In the genomic region with DNA sequence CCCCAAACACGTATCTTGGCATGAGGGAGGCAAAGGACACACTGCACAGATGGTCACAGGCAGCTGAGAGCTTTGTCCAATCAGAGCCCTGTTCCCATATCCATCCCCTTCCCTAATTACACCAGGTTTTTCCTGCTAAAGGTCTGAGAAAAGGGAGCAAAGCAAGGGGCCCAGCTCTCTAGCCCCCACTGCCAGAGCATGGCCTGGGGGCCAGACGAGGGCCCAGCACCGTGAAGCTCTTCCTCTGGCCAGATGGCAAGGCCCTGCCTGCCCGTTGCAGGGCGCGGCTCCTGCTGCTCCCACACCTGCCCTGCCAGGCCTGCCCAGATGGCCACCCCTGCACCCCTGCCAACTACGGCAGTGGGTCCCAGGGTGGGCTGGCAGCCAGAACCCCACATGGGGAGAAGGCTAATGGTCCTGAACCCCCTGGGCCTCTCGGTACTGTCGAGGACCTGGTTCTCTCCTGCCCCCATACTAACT, we compare ENCODE assay signal across 21 cellular contexts. TPM values are rescaled to one million over a fixed set of nuclear protein-coding genes. Genes with fewer than 3 reads are reported as not detected.
DNase-seq lines count a peak whose midpoint lies in the region; ATAC-seq, FAIRE-seq and TF ChIP-seq lines count a peak whose summit lies in the region.
"Had no signal": no experiment of that assay in that cellular context is flagged by ENCODE, and none has a peak within 500 bp of the region (broad histone marks: within the 10 kb centered on the region; RNA-seq: fewer than 3 reads in every experiment).

No MANE protein-coding gene starts in this region.

- DNase-seq in A673 (ENCODE audit: low spot score) (no peak), GM13977 (ENCODE audit: low spot score) (peak; percentile 7), nephron progenitor cell (no peak), osteocyte (ENCODE audit: extremely low spot score, unreplicated experiment) (no peak), kidney (no peak), SJCRH30 (no peak)
- DNase-seq: activated CD4-positive, alpha-beta T cell treated with anti-CD3 and anti-CD28 coated beads, Interleukin-2, amount 50 U/mL, for 48 hours; amygdala; EL; endodermal cell; natural killer cell; NCI-H146; NCI-H345; Peyer's patch had no signal

- H3K27ac Mint-ChIP-seq in activated T-helper 17 cell treated with anti-CD3 and anti-CD28 coated beads, Interleukin-2, amount 50 U/mL, for 72 hours, result peak overlapping the region; percentile 78
- H3K27ac Mint-ChIP-seq in nephron progenitor cell, result peak overlapping the region; percentile 80
- no peak overlapping the region for H3K27ac Mint-ChIP-seq in osteocyte (ENCODE audit: unreplicated experiment)
- H3K27ac Mint-ChIP-seq: natural killer cell had no signal

- peak overlapping the region; percentile 80 for H3K27ac ChIP-seq in A673 (ENCODE audit: low read depth, low read length, poor library complexity, severe bottlenecking)
- H3K27ac ChIP-seq in kidney (ENCODE audit: low read depth in 2 of 2, low read length in 2 of 2), result no peak overlapping the region
- no peak overlapping the region for H3K27ac ChIP-seq in SJCRH30
- H3K27ac ChIP-seq: right atrium auricular region had no signal

- no peak for TF ChIP-seq CTCF in A673 (conservative IDR thresholded peaks at IDR 0.05; ENCODE audit: low read depth, low read length)
- no peak for TF ChIP-seq CTCF in GM13977 (IDR thresholded peaks at IDR 0.05; ENCODE audit: extremely low read depth, insufficient read depth, missing control alignments)
- no peak for TF ChIP-seq CTCF in nephron progenitor cell (IDR thresholded peaks at IDR 0.05)
- TF ChIP-seq CTCF in osteocyte (IDR thresholded peaks at IDR 0.05), result no peak
- TF ChIP-seq CTCF in kidney (IDR thresholded peaks at IDR 0.05; ENCODE audit: borderline replicate concordance, extremely low read depth, insufficient read depth), result no peak

- no peak for ATAC-seq in activated T-helper 17 cell treated with anti-CD3 and anti-CD28 coated beads, Interleukin-2, amount 50 U/mL, for 72 hours (replicated peaks)
- no peak for ATAC-seq in GM18868 (IDR thresholded peaks at IDR 0.05; ENCODE audit: unreplicated experiment)
- ATAC-seq: natural killer cell had no signal

- CTCF ChIA-PET in A673 (lab: Charles Lee), result no interaction called here

- no peak overlapping the region for H3K4me3 ChIP-seq in A673 (ENCODE audit: low read depth, low read length, poor library complexity, severe bottlenecking)
- H3K4me3 ChIP-seq in kidney (ENCODE audit: low read length in 2 of 2), result no peak overlapping the region
- no peak overlapping the region for H3K4me3 ChIP-seq in SJCRH30
- H3K4me3 ChIP-seq: Peyer's patch, right atrium auricular region had no signal

- H3K4me1 Mint-ChIP-seq in activated T-helper 17 cell treated with anti-CD3 and anti-CD28 coated beads, Interleukin-2, amount 50 U/mL, for 72 hours, result peaks cover 45% of the 10 kb centered on the region
- H3K4me1 Mint-ChIP-seq in nephron progenitor cell, result peaks cover 62% of the 10 kb centered on the region
- peaks cover 43% of the 10 kb centered on the region for H3K4me1 Mint-ChIP-seq in osteocyte (ENCODE audit: unreplicated experiment)

- no TSS peak for BruUV-seq in A673 (replicated peaks; lab: Mats Ljungman, UMichigan)

- no peaks in the 10 kb centered on the region for H3K27me3 Mint-ChIP-seq in activated T-helper 17 cell treated with anti-CD3 and anti-CD28 coated beads, Interleukin-2, amount 50 U/mL, for 72 hours
- H3K27me3 Mint-ChIP-seq in nephron progenitor cell (ENCODE audit: low read depth, poor library complexity) (peaks cover 6% of the 10 kb centered on the region), osteocyte (ENCODE audit: unreplicated experiment) (no peaks in the 10 kb centered on the region)

- FAIRE-seq in kidney (lab: Jason Lieb, UNC), result no peak
- FAIRE-seq: islet of Langerhans had no signal

- no peaks in the 10 kb centered on the region for H3K36me3 ChIP-seq in A673 (ENCODE audit: insufficient read depth, low read length, poor library complexity, severe bottlenecking)
- no peaks in the 10 kb centered on the region for H3K36me3 ChIP-seq in kidney (ENCODE audit: control insufficient read depth in 1 of 2, insufficient read depth in 2 of 2, low read length in 2 of 2)
- no peaks in the 10 kb centered on the region for H3K36me3 ChIP-seq in SJCRH30
- H3K36me3 ChIP-seq: Peyer's patch, right atrium auricular region had no signal

- POLR2A ChIA-PET in A673 (lab: Charles Lee; ENCODE audit: low non-redundant PET), result no interaction called here

- in situ Hi-C loops in GM13977 (cut with MboI; ENCODE audit: low pct_unique_long_range_greater_than_20kb, low sequenced_read_pairs, unreplicated experiment), result no loop called here

- no peaks in the 10 kb centered on the region for H3K9me3 Mint-ChIP-seq in activated T-helper 17 cell treated with anti-CD3 and anti-CD28 coated beads, Interleukin-2, amount 50 U/mL, for 72 hours
- H3K9me3 Mint-ChIP-seq in nephron progenitor cell (no peaks in the 10 kb centered on the region), osteocyte (ENCODE audit: unreplicated experiment) (no peaks in the 10 kb centered on the region)
- H3K9me3 Mint-ChIP-seq: central memory CD8-positive, alpha-beta T cell; endodermal cell; natural killer cell had no signal

- H3K4me3 Mint-ChIP-seq in activated T-helper 17 cell treated with anti-CD3 and anti-CD28 coated beads, Interleukin-2, amount 50 U/mL, for 72 hours, result peak overlapping the region; percentile 89
- H3K4me3 Mint-ChIP-seq in nephron progenitor cell, result peak overlapping the region; percentile 92
- no peak overlapping the region for H3K4me3 Mint-ChIP-seq in osteocyte (ENCODE audit: unreplicated experiment)
- H3K4me3 Mint-ChIP-seq: central memory CD8-positive, alpha-beta T cell had no signal

- H3K9me3 ChIP-seq in A673 (ENCODE audit: low read depth, low read length, poor library complexity, severe bottlenecking) (no peaks in the 10 kb centered on the region), kidney (ENCODE audit: control insufficient read depth in 1 of 2, low read length in 2 of 2) (no peaks in the 10 kb centered on the region), SJCRH30 (replicated peaks) (no peaks in the 10 kb centered on the region)
- H3K9me3 ChIP-seq: Peyer's patch, right atrium auricular region had no signal

- H3K4me1 ChIP-seq in A673 (ENCODE audit: insufficient read depth, low read length, poor library complexity, severe bottlenecking), result peaks cover 54% of the 10 kb centered on the region
- peaks cover 5 to 6% of the 10 kb centered on the region in 2 donors for H3K4me1 ChIP-seq in kidney (ENCODE audit: control insufficient read depth in 1 of 2, insufficient read depth in 1 of 2, low read depth in 1 of 2, low read length in 2 of 2)
- H3K4me1 ChIP-seq in SJCRH30, result peaks cover 60% of the 10 kb centered on the region

- intact Hi-C loops in A673 (cut with micrococcal nuclease; ENCODE audit: unreplicated experiment), result no loop called here
- intact Hi-C loops in kidney (cut with DNase I), result no loop called here

- H3K27me3 ChIP-seq in A673 (replicated peaks; ENCODE audit: insufficient read depth, low read depth, low read length, poor library complexity), result no peaks in the 10 kb centered on the region
- H3K27me3 ChIP-seq in SJCRH30, result no peaks in the 10 kb centered on the region
- H3K27me3 ChIP-seq: Peyer's patch, right atrium auricular region had no signal

- H3K9ac ChIP-seq in kidney (ENCODE audit: low read length in 2 of 2), result no peak overlapping the region

- peaks cover 63% of the 10 kb centered on the region for H3K36me3 Mint-ChIP-seq in activated T-helper 17 cell treated with anti-CD3 and anti-CD28 coated beads, Interleukin-2, amount 50 U/mL, for 72 hours (ENCODE audit: low read depth)
- H3K36me3 Mint-ChIP-seq in nephron progenitor cell (ENCODE audit: low read depth), result peaks cover 26% of the 10 kb centered on the region
- H3K36me3 Mint-ChIP-seq in osteocyte (ENCODE audit: unreplicated experiment), result peaks cover 2% of the 10 kb centered on the region
- H3K36me3 Mint-ChIP-seq: natural killer cell had no signal

RNA-seq across cellular contexts. Expression of gene SHF, which starts 3.2 kb away (rescaled TPM):
- 42.9 and 43.2 TPM in 2 replicates for total RNA-seq in A673 (2021)
- total RNA-seq in activated T-helper 17 cell treated with anti-CD3 and anti-CD28 coated beads, Interleukin-2, amount 50 U/mL, for 72 hours, result 100 to 1,000 TPM in 1 of 2 donors, 1 to 10 TPM in 1; 2.7 to 111 TPM
- total RNA-seq in osteocyte, result 15.7 and 15.8 TPM in 2 replicates
- 5.2 TPM for total RNA-seq in kidney
- 7.7 TPM for polyA plus RNA-seq in kidney (ENCODE audit: insufficient read depth, low read depth, low replicate concordance)
- total RNA-seq in SJCRH30 (2014; rRNA removed; shearing (Covaris generic)), result 22.1 and 22.9 TPM in 2 replicates

RNA-seq across cellular contexts. Expression of gene DUOX1, which starts 54.8 kb away (rescaled TPM):
- total RNA-seq in A673 (2021) (1.4 and 1.7 TPM in 2 replicates), osteocyte (not detected in 2 replicates), kidney (1.6 TPM)
- total RNA-seq in activated T-helper 17 cell treated with anti-CD3 and anti-CD28 coated beads, Interleukin-2, amount 50 U/mL, for 72 hours, result under 1 TPM; 0.06 to 0.42 TPM
- polyA plus RNA-seq in kidney (ENCODE audit: insufficient read depth, low read depth, low replicate concordance), result 0.26 TPM
- total RNA-seq in SJCRH30 (2014; rRNA removed; shearing (Covaris generic)), result not detected in 2 replicates
- total RNA-seq: lung microvascular endothelial cell, M059J had no signal

RNA-seq across cellular contexts. Expression of gene DUOXA1, which starts 54.9 kb away (rescaled TPM):
- total RNA-seq in A673 (2021) (0.95 and 1.1 TPM in 2 replicates), osteocyte (not detected in 2 replicates), kidney (1.4 TPM)
- under 1 TPM in 1 of 2 donors, not detected in 1; 0.58 TPM for total RNA-seq in activated T-helper 17 cell treated with anti-CD3 and anti-CD28 coated beads, Interleukin-2, amount 50 U/mL, for 72 hours
- polyA plus RNA-seq in kidney (ENCODE audit: insufficient read depth, low read depth, low replicate concordance), result 0.52 TPM
- total RNA-seq in SJCRH30 (2014; rRNA removed; shearing (Covaris generic)), result 0.04 TPM in 1 of 2 replicates, not detected in the other
- total RNA-seq: lung microvascular endothelial cell, M059J had no signal
